9 cellular contexts compared by ENCODE assay signal in the genomic region with DNA sequence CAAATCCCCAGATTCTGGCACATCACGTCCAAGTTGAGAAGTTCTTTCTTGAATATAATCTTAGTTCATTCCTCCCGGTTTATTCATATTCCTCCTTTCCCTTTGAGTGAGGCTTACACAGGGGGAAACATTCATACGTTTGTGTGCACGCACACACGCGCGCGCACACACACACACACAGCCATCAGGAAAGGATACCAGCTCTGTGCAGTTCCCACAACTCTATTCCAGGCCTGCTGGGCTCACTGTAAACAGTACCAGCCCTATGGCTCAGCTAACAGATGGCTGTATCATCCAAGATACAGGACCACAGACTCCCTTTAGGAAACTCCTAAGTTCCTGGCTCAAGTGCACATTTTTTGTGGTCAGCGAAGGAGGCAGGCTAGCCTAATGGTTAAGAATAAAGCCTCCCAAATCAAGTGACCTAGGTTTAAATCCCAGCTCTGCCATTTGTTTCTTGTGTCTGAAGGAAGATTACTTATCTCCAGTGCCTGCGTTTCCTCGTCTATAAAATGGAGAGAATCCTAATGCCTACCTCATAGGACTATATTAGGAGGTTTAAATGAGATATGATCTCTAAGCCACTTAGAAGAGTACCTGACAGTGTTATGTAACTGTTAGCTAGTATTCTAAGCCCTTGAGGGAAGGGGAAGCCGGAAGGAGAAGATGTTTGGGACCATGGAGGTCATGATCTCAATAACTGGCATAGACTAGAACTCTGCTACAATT. TPM values are rescaled to one million over a fixed set of nuclear protein-coding genes. Genes with fewer than 3 reads are reported as not detected.
DNase-seq lines count a peak whose midpoint lies in the region; ATAC-seq, FAIRE-seq and TF ChIP-seq lines count a peak whose summit lies in the region.
"Had no signal": no experiment of that assay in that cellular context is flagged by ENCODE, and none has a peak within 500 bp of the region (broad histone marks: within the 10 kb centered on the region; RNA-seq: fewer than 3 reads in every experiment).

No MANE protein-coding gene starts in this region.

- H3K27ac ChIP-seq in HepG2 (ENCODE audit: extremely low read length, insufficient read depth, low read length) = no peak overlapping the region
- peak overlapping the region; percentile 89 for H3K27ac ChIP-seq in suprapubic skin

- peak overlapping the region; percentile 86 for H3K27ac Mint-ChIP-seq in activated CD4-positive, alpha-beta T cell treated with anti-CD3 and anti-CD28 coated beads for 36 hours

- H2AFZ ChIP-seq in HepG2 (ENCODE audit: low read length) = no peak overlapping the region

- no peak for TF ChIP-seq RAD21 in HepG2 (CRISPR knock-in tag; IDR thresholded peaks at IDR 0.05)

- H3K27me3 Mint-ChIP-seq in activated CD4-positive, alpha-beta T cell treated with anti-CD3 and anti-CD28 coated beads for 36 hours = no peaks in the 10 kb centered on the region

- CTCF ChIA-PET in activated CD4-positive, alpha-beta T cell treated with anti-CD3 and anti-CD28 coated beads for 36 hours (lab: Charles Lee) = interaction anchor here (0.6 to 14.9 kb wide), 10 partner anchors 56 to 260 kb away, joined by 3 to 355 read pairs (median 33); partner anchors contain the start of genes BYSL, CCND3, MED20 and TOMM6
- CTCF ChIA-PET in HepG2 (lab: Yijun Ruan, JAX; ENCODE audit: low intra/inter-chr PET ratio, low total read pairs) = no interaction called here

- POLR2A ChIA-PET in activated CD4-positive, alpha-beta T cell treated with anti-CD3 and anti-CD28 coated beads for 36 hours (lab: Charles Lee) = interaction anchor here (1.9 kb wide), 1 partner anchor 108 kb away, joined by 7 read pairs; no protein-coding TSS in a partner anchor
- POLR2A ChIA-PET in HepG2 (lab: Yijun Ruan, JAX) = interaction anchor here (1.3 to 4.9 kb wide), 2 partner anchors 126 to 259 kb away, joined by 4 to 46 read pairs; partner anchors contain the start of genes BYSL, MED20 and TOMM6

- BruUV-seq in HepG2 (replicated peaks; lab: Mats Ljungman, UMichigan) = no TSS peak

- TF ChIP-seq EP300 in HepG2 (IDR thresholded peaks at IDR 0.05; ENCODE audit: low read depth in 2 of 2, low read length in 2 of 2) = no peak
- no peak for TF ChIP-seq EP300 in HepG2 (CRISPR knock-in tag; IDR thresholded peaks at IDR 0.05; ENCODE audit: borderline replicate concordance)
- TF ChIP-seq EP300 in suprapubic skin (IDR thresholded peaks at IDR 0.05) = no peak

- no peaks in the 10 kb centered on the region for H4K20me1 ChIP-seq in HepG2 (ENCODE audit: insufficient read depth, low read length)

- TF ChIP-seq CTCF in HepG2 (CRISPR knock-in tag; IDR thresholded peaks at IDR 0.05) (no peak), suprapubic skin (IDR thresholded peaks at IDR 0.05) (no peak)

- no peak for ATAC-seq in activated CD4-positive, alpha-beta T cell treated with anti-CD3 and anti-CD28 coated beads for 36 hours
- ATAC-seq in HepG2 (no peak), HG03521 (IDR thresholded peaks at IDR 0.05; ENCODE audit: unreplicated experiment) (no peak)

- H3K4me2 ChIP-seq in HepG2 (ENCODE audit: low read depth, low read length) = no peak overlapping the region

- H3K36me3 ChIP-seq in adipocyte (ENCODE audit: control insufficient read depth, insufficient read depth, low read length, severe bottlenecking) (no peaks in the 10 kb centered on the region), HepG2 (replicated peaks in 1 of 2; ENCODE audit: control insufficient read depth in 1 of 2, insufficient read depth in 2 of 2, low read length in 2 of 2) (no peaks in the 10 kb centered on the region), suprapubic skin (peaks cover 3% of the 10 kb centered on the region)

- no peak for FAIRE-seq in HepG2 (lab: Jason Lieb, UNC)
- FAIRE-seq in H54 (lab: Jason Lieb, UNC) = no peak

- H3K4me1 Mint-ChIP-seq in activated CD4-positive, alpha-beta T cell treated with anti-CD3 and anti-CD28 coated beads for 36 hours = peaks cover 79% of the 10 kb centered on the region

- H3K4me3 Mint-ChIP-seq in activated CD4-positive, alpha-beta T cell treated with anti-CD3 and anti-CD28 coated beads for 36 hours = peak overlapping the region; percentile 88

- peaks cover 19% of the 10 kb centered on the region for H3K36me3 Mint-ChIP-seq in activated CD4-positive, alpha-beta T cell treated with anti-CD3 and anti-CD28 coated beads for 36 hours (ENCODE audit: low read depth)

- peak overlapping the region; percentile 91 for H3K4me3 ChIP-seq in adipocyte (ENCODE audit: low read length)
- H3K4me3 ChIP-seq in HepG2 (replicated peaks in 1 of 3; ENCODE audit: insufficient read depth in 1 of 3, low read depth in 2 of 3, low read length in 3 of 3) = no peak overlapping the region
- H3K4me3 ChIP-seq in suprapubic skin = peak overlapping the region; percentile 77

- WGBS in HepG2 (ENCODE audit: low lambda C conversion rate) = 76% methylated on average over 12 of the region's 12 CpGs
- 53% methylated on average over 12 of the region's 12 CpGs for WGBS in suprapubic skin

- intact Hi-C loops in activated CD4-positive, alpha-beta T cell treated with anti-CD3 and anti-CD28 coated beads for 36 hours (cut with DNase I, micrococcal nuclease) = loop anchor here in 1 of 2 experiments (5.0 kb wide), 3 partner anchors 499 to 736 kb away; partner anchors contain the start of genes BICRAL and FOXP4
- intact Hi-C loops in HepG2 (cut with micrococcal nuclease; ENCODE audit: unreplicated experiment) = loop anchor here (10.0 kb wide), 1 partner anchor 322 kb away; no protein-coding TSS in a partner anchor

- H3K27me3 ChIP-seq in adipocyte (replicated peaks; ENCODE audit: control insufficient read depth, insufficient read depth, low read length) = no peaks in the 10 kb centered on the region
- H3K27me3 ChIP-seq in HepG2 (ENCODE audit: control insufficient read depth in 1 of 2, insufficient read depth in 2 of 2, low read length in 2 of 2) = no peaks in the 10 kb centered on the region; a peak in 2 of 5 replicates
- H3K27me3 ChIP-seq in suprapubic skin = no peaks in the 10 kb centered on the region

- peaks cover 3% of the 10 kb centered on the region for H3K79me2 ChIP-seq in HepG2 (ENCODE audit: insufficient read depth, low read length)

- peaks cover 64% of the 10 kb centered on the region for H3K4me1 ChIP-seq in adipocyte (ENCODE audit: control insufficient read depth, insufficient read depth, low read length)
- peaks cover 68% of the 10 kb centered on the region for H3K4me1 ChIP-seq in HepG2 (ENCODE audit: insufficient read depth, low read length)
- peaks cover 79% of the 10 kb centered on the region for H3K4me1 ChIP-seq in suprapubic skin

- in situ Hi-C loops in HepG2 (cut with HindIII; ENCODE audit: extremely low pct_ligation_motif_present, low pct_unique_long_range_greater_than_20kb) = loop anchor here (5.0 to 25.0 kb wide), 4 partner anchors 199 to 684 kb away; partner anchors contain the start of gene PRICKLE4

- DNase-seq in activated CD4-positive, alpha-beta T cell treated with anti-CD3 and anti-CD28 coated beads for 36 hours = peak; percentile 39
- no peak for DNase-seq in activated CD4-positive, alpha-beta T cell treated with anti-CD3 and anti-CD28 coated beads, Interleukin-2, amount 50 U/mL, for 4 hours
- peak; percentile 64 for DNase-seq in adipocyte (ENCODE audit: low read depth)
- DNase-seq in HepG2 (ENCODE audit: low spot score) = no peak
- no peak for DNase-seq in suprapubic skin (ENCODE audit: low spot score in 2 of 2)
- no peak for DNase-seq in NCI-H748 treated with DMSO at 0.1 percent for 48 hours (lab: John Stamatoyannopoulos, UW)
- no peak for DNase-seq in H54 (ENCODE audit: insufficient read length, low spot score)
- DNase-seq: COR-L47 had no signal

- TF ChIP-seq POLR2A in HepG2 (IDR thresholded peaks at IDR 0.05; ENCODE audit: insufficient read depth in 1 of 2, low read depth in 2 of 2, low read length in 2 of 2) (no peak), suprapubic skin (IDR thresholded peaks at IDR 0.05) (no peak), H54 (IDR thresholded peaks at IDR 0.05; ENCODE audit: low read depth, low read length) (no peak)

- H3K9me3 ChIP-seq in adipocyte (ENCODE audit: control insufficient read depth, low read length) = no peaks in the 10 kb centered on the region
- no peaks in the 10 kb centered on the region for H3K9me3 ChIP-seq in HepG2 (ENCODE audit: low read length)
- no peaks in the 10 kb centered on the region for H3K9me3 ChIP-seq in suprapubic skin

- no peaks in the 10 kb centered on the region for H3K9me3 Mint-ChIP-seq in activated CD4-positive, alpha-beta T cell treated with anti-CD3 and anti-CD28 coated beads for 36 hours (ENCODE audit: low read depth)

- H3K9ac ChIP-seq in adipocyte (ENCODE audit: low read length) (peak overlapping the region; percentile 73), HepG2 (ENCODE audit: insufficient read depth, low read depth, low read length) (no peak overlapping the region)

RNA-seq across cellular contexts. Expression of gene TAF8, which starts 3.7 kb away (rescaled TPM):
- 10 to 100 TPM; 52.3 to 53.1 TPM for total RNA-seq in activated CD4-positive, alpha-beta T cell treated with anti-CD3 and anti-CD28 coated beads for 36 hours
- total RNA-seq in HepG2 (2016; rRNA removed; fragmentation: Illumina TruSeq; extraction: Trizol) (20.2 and 25.2 TPM in 2 replicates), suprapubic skin (10 to 100 TPM; 19.2 to 28.5 (median 26.4) TPM)
- 5.3 and 5.6 TPM in 2 replicates for total RNA-seq in HepG2 (2016; cell fraction: cytosol; rRNA removed; fragmentation: Illumina TruSeq; extraction: Trizol; ENCODE audit: low read depth)
- 18.4 and 26.1 TPM in 2 replicates for total RNA-seq in HepG2 (2016; cell fraction: insoluble cytoplasmic fraction; rRNA removed; fragmentation: Illumina TruSeq; extraction: Trizol)
- 7.7 and 11.1 TPM in 2 replicates for total RNA-seq in HepG2 (2016; cell fraction: membrane; rRNA removed; fragmentation: Illumina TruSeq; extraction: Trizol)
- total RNA-seq in HepG2 (2016; cell fraction: nucleus; rRNA removed; fragmentation: Illumina TruSeq; extraction: Trizol) = 25.6 and 26.1 TPM in 2 replicates
- 23.8 and 25.8 TPM in 2 replicates for polyA plus RNA-seq in HepG2 (2011; rRNA removed)
- polyA plus RNA-seq in HepG2 (2011; cell fraction: cytosol; rRNA removed) = 14.5 and 19.7 TPM in 2 replicates
- polyA plus RNA-seq in HepG2 (2011; cell fraction: nucleus; rRNA removed) = 30.8 and 36.5 TPM in 2 replicates
- polyA plus RNA-seq in HepG2 (2012) = 8.9 and 11.5 TPM in 2 replicates
- 2.2 and 2.4 TPM in 2 replicates for polyA plus RNA-seq in HepG2 (2016; cell fraction: cytosol; fragmentation: Illumina TruSeq; extraction: Trizol; ENCODE audit: low read depth)
- 11.5 and 15.5 TPM in 2 replicates for polyA plus RNA-seq in HepG2 (2016; cell fraction: insoluble cytoplasmic fraction; fragmentation: Illumina TruSeq; extraction: Trizol; ENCODE audit: low read depth)
- polyA plus RNA-seq in HepG2 (2016; cell fraction: membrane; fragmentation: Illumina TruSeq; extraction: Trizol; ENCODE audit: low read depth) = 2.5 and 3.1 TPM in 2 replicates
- polyA plus RNA-seq in HepG2 (2016; cell fraction: nucleus; fragmentation: Illumina TruSeq; extraction: Trizol; ENCODE audit: insufficient read depth, low read depth) = 23.7 and 26.1 TPM in 2 replicates
- 73.6 and 87.5 TPM in 2 replicates for polyA minus RNA-seq in HepG2 (2011; rRNA and poly(A)+ RNA removed; ENCODE audit: low replicate concordance)
- polyA minus RNA-seq in HepG2 (2011; cell fraction: cytosol; rRNA and poly(A)+ RNA removed) = 12.6 and 13.8 TPM in 2 replicates
- polyA minus RNA-seq in HepG2 (2011; cell fraction: nucleus; rRNA and poly(A)+ RNA removed) = 74.5 and 84.5 TPM in 2 replicates

Comparison
In these comparisons a context has a peak if more than half of its experiments do, and no peak if none do; other contexts are left out.
1. DNase-seq: peak in activated CD4-positive, alpha-beta T cell treated with anti-CD3 and anti-CD28 coated beads for 36 hours (single experiment) and adipocyte (single experiment); none in activated CD4-positive, alpha-beta T cell treated with anti-CD3 and anti-CD28 coated beads, Interleukin-2, amount 50 U/mL, for 4 hours (0 of 2), HepG2 (single experiment), suprapubic skin (0 of 2), NCI-H748 treated with DMSO at 0.1 percent for 48 hours (single experiment) and H54 (single experiment).
2. H3K4me3 ChIP-seq: peak in adipocyte (single experiment) and suprapubic skin (single experiment); none in HepG2 (0 of 3).